In the genomic region with DNA sequence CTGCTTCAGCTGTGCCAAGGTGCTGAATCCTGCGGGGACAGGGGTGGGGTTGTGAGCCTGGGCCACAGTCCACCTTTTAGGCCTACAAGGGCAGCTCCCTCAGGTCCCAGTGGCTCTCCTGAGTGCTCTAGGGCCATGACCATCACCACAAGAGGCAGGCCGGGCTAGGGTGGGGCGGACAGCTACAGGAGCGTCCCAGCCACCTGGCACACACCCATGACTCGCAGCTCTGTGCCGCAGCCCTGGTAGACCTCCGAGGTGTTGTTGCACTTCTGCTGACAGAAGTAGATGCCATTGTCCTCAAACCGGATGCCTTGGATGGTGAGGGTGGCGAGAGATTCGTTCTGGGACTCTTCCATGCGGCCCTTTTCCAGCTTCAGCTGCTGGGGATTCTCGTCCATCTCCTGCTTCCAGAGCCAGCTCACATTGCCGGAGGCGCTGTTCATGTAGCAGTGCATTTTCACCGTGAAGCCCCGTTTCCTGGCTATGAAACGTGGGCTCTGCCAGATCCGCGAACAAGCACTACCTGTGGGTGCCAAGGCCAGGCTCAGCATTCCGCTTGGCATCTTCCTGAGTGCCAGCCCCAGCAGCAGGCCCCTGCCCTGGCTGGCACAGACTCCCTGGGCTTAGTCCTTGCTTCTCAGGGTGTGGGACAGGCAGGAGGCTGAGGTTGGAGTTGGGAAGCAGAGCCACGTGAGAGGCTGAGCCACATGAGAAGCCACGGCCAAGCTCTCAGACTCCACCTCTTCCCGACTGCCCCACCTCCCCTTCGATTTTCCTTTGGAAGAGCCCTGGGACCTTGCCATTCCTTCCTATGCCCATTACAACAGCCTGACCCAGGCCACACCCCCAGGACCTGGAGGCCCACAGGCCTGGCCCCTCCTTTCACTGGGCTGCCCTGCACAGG, we compare ENCODE assay signal across 13 cellular contexts. TPM values are rescaled to one million over a fixed set of nuclear protein-coding genes. Genes with fewer than 3 reads are reported as not detected.
DNase-seq lines count a peak whose midpoint lies in the region; ATAC-seq and TF ChIP-seq lines count a peak whose summit lies in the region.
"Had no signal": no experiment of that assay in that cellular context is flagged by ENCODE, and none has a peak within 500 bp of the region (broad histone marks: within the 10 kb centered on the region; RNA-seq: fewer than 3 reads in every experiment).

No MANE protein-coding gene starts in this region.

- no peak for TF ChIP-seq EP300 in SK-N-SH (IDR thresholded peaks at IDR 0.05; ENCODE audit: borderline replicate concordance in 1 of 2, low read depth in 1 of 2, low read length in 1 of 2)

- H3K9ac ChIP-seq in SK-N-SH: no peak overlapping the region
- H3K9ac ChIP-seq: parathyroid adenoma had no signal

- no peaks in the 10 kb centered on the region for H4K20me1 ChIP-seq in SK-N-SH (ENCODE audit: insufficient read depth)

- H3K4me2 ChIP-seq in SK-N-SH: no peak overlapping the region

- H2AFZ ChIP-seq in SK-N-SH (ENCODE audit: low read depth): no peak overlapping the region
- H2AFZ ChIP-seq: parathyroid adenoma had no signal

- H3K27ac ChIP-seq in SK-N-SH (ENCODE audit: low read depth in 2 of 2, low read length in 1 of 2) (no peak overlapping the region), RWPE2 (ENCODE audit: poor library complexity, severe bottlenecking) (no peak overlapping the region), heart right ventricle (peak overlapping the region in 8 of 10 donors; percentile 65 to 88 (median 78)), skin epidermis (peak overlapping the region in 11 of 21 experiments; percentile 3 to 84 (median 42))
- H3K27ac ChIP-seq: 22Rv1 had no signal

- no peaks in the 10 kb centered on the region for H3K9me2 ChIP-seq in SK-N-SH

- H3K79me2 ChIP-seq in SK-N-SH (ENCODE audit: insufficient read depth): no peaks in the 10 kb centered on the region
- H3K79me2 ChIP-seq: parathyroid adenoma had no signal

- POLR2A ChIA-PET in SK-N-SH (lab: Yijun Ruan, JAX): no interaction called here

- no peak for TF ChIP-seq RAD21 in SK-N-SH (IDR thresholded peaks at IDR 0.05; ENCODE audit: low read length)

- intact Hi-C loops in heart right ventricle (cut with DNase I): loop anchor here in 4 of 10 donors (5.0 kb wide), 2 partner anchors 52 to 57 kb away; no protein-coding TSS in a partner anchor

- peak; percentile 31 for DNase-seq in SK-N-SH
- DNase-seq in RWPE2 (ENCODE audit: low spot score): no peak
- DNase-seq in heart right ventricle: peak in 1 of 2 donors; percentile 29
- DNase-seq in Kasumi-1 (lab: John Stamatoyannopoulos, UW): no peak
- DNase-seq: activated CD4-positive, alpha-beta T cell treated with anti-CD3 and anti-CD28 coated beads for 48 hours; DND-41; NCI-H1105 treated with DMSO at 0.1 percent for 48 hours had no signal

- CTCF ChIA-PET in SK-N-SH (lab: Yijun Ruan, JAX): interaction anchor here (0.7 to 8.8 kb wide), 9 partner anchors 11 to 480 kb away, joined by 3 to 90 read pairs (median 21); partner anchors contain the start of genes CSHL1 and GH1

- H3K4me3 ChIP-seq in SK-N-SH (ENCODE audit: low read depth in 2 of 2, low read length in 1 of 2) (no peak overlapping the region), RWPE2 (ENCODE audit: severe bottlenecking) (no peak overlapping the region), heart right ventricle (peak overlapping the region in 3 of 10 donors; percentile 43 to 48 (median 44)), skin epidermis (peak overlapping the region in 1 of 7 experiments; percentile 1)

- ATAC-seq in SK-N-SH treated with all-trans-retinoic acid at 6 μM for 48 hours (no peak), RWPE2 (ENCODE audit: low read depth) (peak; percentile 28; the same call in 2 of the 3 replicates), heart right ventricle (peak in 7 of 8 donors; percentile 25 to 64 (median 54)), GM19023 (IDR thresholded peaks at IDR 0.05; ENCODE audit: unreplicated experiment) (no peak), HG03097 (IDR thresholded peaks at IDR 0.05; ENCODE audit: low FRiP score, unreplicated experiment) (no peak)

- H3K9me3 ChIP-seq in SK-N-SH: no peaks in the 10 kb centered on the region
- H3K9me3 ChIP-seq in RWPE2 (ENCODE audit: severe bottlenecking): no peaks in the 10 kb centered on the region
- no peaks in the 10 kb centered on the region for H3K9me3 ChIP-seq in heart right ventricle

- WGBS in SK-N-SH (ENCODE audit: low lambda C conversion rate): 82% methylated on average over 15 of the region's 24 CpGs
- 86 to 90% methylated on average over 24 of the region's 24 CpGs for WGBS in heart right ventricle, 2 donors

- H3K27me3 ChIP-seq in SK-N-SH (ENCODE audit: insufficient read depth) (peaks cover 8% of the 10 kb centered on the region; the same call in 1 of the 2 replicates), RWPE2 (ENCODE audit: insufficient read depth, poor library complexity, severe bottlenecking) (no peaks in the 10 kb centered on the region), heart right ventricle (peaks cover 0 to 2% (median 0%) of the 10 kb centered on the region in 7 donors)

- no peaks in the 10 kb centered on the region for H3F3A ChIP-seq in SK-N-SH (replicated peaks; ENCODE audit: insufficient read depth)

- TF ChIP-seq CTCF in SK-N-SH (IDR thresholded peaks at IDR 0.05) (no peak), RWPE2 (IDR thresholded peaks at IDR 0.05; ENCODE audit: poor library complexity, severe bottlenecking) (no peak), heart right ventricle (IDR thresholded peaks at IDR 0.05) (no peak)

- H3K4me1 ChIP-seq in SK-N-SH (ENCODE audit: control insufficient read depth in 1 of 2, insufficient read depth in 2 of 2, low read depth in 1 of 2, low read length in 1 of 2): no peaks in the 10 kb centered on the region
- no peaks in the 10 kb centered on the region for H3K4me1 ChIP-seq in RWPE2 (ENCODE audit: insufficient read depth, poor library complexity, severe bottlenecking)
- H3K4me1 ChIP-seq in heart right ventricle: peaks cover 0 to 30% (median 24%) of the 10 kb centered on the region in 9 donors
- H3K4me1 ChIP-seq: parathyroid adenoma had no signal

- H3K36me3 ChIP-seq in SK-N-SH (replicated peaks in 1 of 2; ENCODE audit: control insufficient read depth in 1 of 2, insufficient read depth in 2 of 2, low read length in 1 of 2) (no peaks in the 10 kb centered on the region), RWPE2 (ENCODE audit: low read depth) (no peaks in the 10 kb centered on the region), heart right ventricle (peaks cover 0 to 12% (median 0%) of the 10 kb centered on the region in 9 donors)

TF ChIP-seq in SK-N-SH, 30 proteins besides CTCF, POLR2A, EP300 and RAD21 (continues in another document):
- TF ChIP-seq, protein P1, sequence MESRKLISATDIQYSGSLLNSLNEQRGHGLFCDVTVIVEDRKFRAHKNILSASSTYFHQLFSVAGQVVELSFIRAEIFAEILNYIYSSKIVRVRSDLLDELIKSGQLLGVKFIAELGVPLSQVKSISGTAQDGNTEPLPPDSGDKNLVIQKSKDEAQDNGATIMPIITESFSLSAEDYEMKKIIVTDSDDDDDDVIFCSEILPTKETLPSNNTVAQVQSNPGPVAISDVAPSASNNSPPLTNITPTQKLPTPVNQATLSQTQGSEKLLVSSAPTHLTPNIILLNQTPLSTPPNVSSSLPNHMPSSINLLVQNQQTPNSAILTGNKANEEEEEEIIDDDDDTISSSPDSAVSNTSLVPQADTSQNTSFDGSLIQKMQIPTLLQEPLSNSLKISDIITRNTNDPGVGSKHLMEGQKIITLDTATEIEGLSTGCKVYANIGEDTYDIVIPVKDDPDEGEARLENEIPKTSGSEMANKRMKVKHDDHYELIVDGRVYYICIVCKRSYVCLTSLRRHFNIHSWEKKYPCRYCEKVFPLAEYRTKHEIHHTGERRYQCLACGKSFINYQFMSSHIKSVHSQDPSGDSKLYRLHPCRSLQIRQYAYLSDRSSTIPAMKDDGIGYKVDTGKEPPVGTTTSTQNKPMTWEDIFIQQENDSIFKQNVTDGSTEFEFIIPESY (IDR thresholded peaks at IDR 0.05; ENCODE audit: borderline replicate concordance, low read depth): no peak

RNA-seq across cellular contexts. Expression of gene CD79B, which starts 2.0 kb away (rescaled TPM):
- polyA plus RNA-seq in SK-N-SH (2012; rRNA removed) (0.06 and 0.10 TPM in 2 replicates), heart right ventricle (10 to 100 TPM in 1 of 2 donors, 1 to 10 TPM in 1; 5.8 to 11.6 TPM)
- polyA plus RNA-seq in SK-N-SH (2012; cell fraction: cytosol; rRNA removed): 0.08 and 0.30 TPM in 2 replicates
- polyA plus RNA-seq in SK-N-SH (2012; cell fraction: nucleus; rRNA removed): 0.08 TPM in 1 of 2 replicates, not detected in the other
- total RNA-seq in heart right ventricle: 1 to 10 TPM; 2.2 to 7.8 (median 3.4) TPM

RNA-seq across cellular contexts. Expression of gene GH1, which starts 11.5 kb away (rescaled TPM):
- polyA plus RNA-seq in SK-N-SH (2012; rRNA removed) (not detected in 2 replicates), heart right ventricle (not detected)
- not detected in 2 replicates for polyA plus RNA-seq in SK-N-SH (2012; cell fraction: cytosol; rRNA removed)
- polyA plus RNA-seq in SK-N-SH (2012; cell fraction: nucleus; rRNA removed): not detected in 2 replicates
- not detected for total RNA-seq in heart right ventricle

RNA-seq across cellular contexts. Expression of gene CSHL1, which starts 19.1 kb away (rescaled TPM):
- polyA plus RNA-seq in SK-N-SH (2012; rRNA removed): not detected in 2 replicates
- polyA plus RNA-seq in SK-N-SH (2012; cell fraction: cytosol; rRNA removed): not detected in 2 replicates
- not detected in 2 replicates for polyA plus RNA-seq in SK-N-SH (2012; cell fraction: nucleus; rRNA removed)
- not detected for total RNA-seq in heart right ventricle
- not detected for polyA plus RNA-seq in heart right ventricle

RNA-seq across cellular contexts. Expression of gene CSH1, which starts 33.7 kb away (rescaled TPM):
- polyA plus RNA-seq in SK-N-SH (2012; rRNA removed) (not detected in 2 replicates), heart right ventricle (not detected)
- not detected in 2 replicates for polyA plus RNA-seq in SK-N-SH (2012; cell fraction: cytosol; rRNA removed)
- polyA plus RNA-seq in SK-N-SH (2012; cell fraction: nucleus; rRNA removed): not detected in 2 replicates
- total RNA-seq in heart right ventricle: not detected

RNA-seq across cellular contexts. Expression of gene SCN4A, which starts 42.6 kb away (rescaled TPM):
- polyA plus RNA-seq in SK-N-SH (2012; rRNA removed) (not detected in 2 replicates), heart right ventricle (1 to 10 TPM in 1 of 2 donors, under 1 TPM in 1; 0.33 to 2.9 TPM)
- under 0.01 TPM in 1 of 2 replicates, not detected in the other for polyA plus RNA-seq in SK-N-SH (2012; cell fraction: cytosol; rRNA removed)
- polyA plus RNA-seq in SK-N-SH (2012; cell fraction: nucleus; rRNA removed): not detected in 2 replicates
- 1 to 10 TPM in 1 of 10 donors, under 1 TPM in 9; 0.19 to 2.4 (median 0.53) TPM for total RNA-seq in heart right ventricle

Comparison
In these comparisons a context has a peak if more than half of its experiments do, and no peak if none do; other contexts are left out.
1. H3K27ac ChIP-seq: peak in heart right ventricle (8 of 10) and skin epidermis (11 of 21); none in SK-N-SH (0 of 2) and RWPE2 (single experiment).
2. ATAC-seq: peak in RWPE2 (single experiment) and heart right ventricle (7 of 8); none in SK-N-SH treated with all-trans-retinoic acid at 6 μM for 48 hours (single experiment), GM19023 (single experiment) and HG03097 (single experiment).